In the genomic region with DNA sequence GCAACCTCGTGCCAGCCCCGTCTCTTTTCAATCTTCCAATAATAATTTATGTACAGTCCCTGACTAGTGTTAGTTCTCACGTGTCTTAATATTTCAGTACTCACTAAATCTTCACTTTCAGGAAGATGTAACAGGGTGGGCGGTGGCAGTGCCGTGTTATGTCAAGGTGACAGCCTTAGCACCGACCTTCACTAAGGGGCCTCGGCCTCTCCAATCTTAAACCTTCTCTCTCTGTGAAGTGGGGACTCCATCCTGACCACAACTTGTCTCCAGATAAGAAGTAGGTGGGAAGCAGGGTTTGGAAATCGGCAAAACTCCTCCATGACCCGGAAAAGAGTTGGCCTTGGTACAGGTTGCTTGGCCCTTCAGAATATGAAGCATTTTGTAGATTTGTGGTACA, we compare ENCODE assay signal across 11 cellular contexts. TPM values are rescaled to one million over a fixed set of nuclear protein-coding genes. Genes with fewer than 3 reads are reported as not detected.
A peak's percentile ranks its signal among the peaks of the same experiment; 100 is the strongest.
DNase-seq lines count a peak whose midpoint lies in the region; ATAC-seq, FAIRE-seq and TF ChIP-seq lines count a peak whose summit lies in the region.
"Had no signal": no experiment of that assay in that cellular context is flagged by ENCODE, and none has a peak within 500 bp of the region (broad histone marks: within the 10 kb centered on the region; RNA-seq: fewer than 3 reads in every experiment).

No MANE protein-coding gene starts in this region.

- no peak for DNase-seq in Jurkat, Clone E6-1 (ENCODE audit: low read depth, low spot score)
- no peak for DNase-seq in K562 (ENCODE audit: extremely low read depth in 1 of 4, low spot score in 3 of 4)
- DNase-seq in globus pallidus (ENCODE audit: low spot score): no peak
- DNase-seq in NCI-H1048 (lab: John Stamatoyannopoulos, UW): no peak
- no peak for DNase-seq in retina
- DNase-seq: dorsolateral prefrontal cortex, NCI-H1417 treated with DMSO at 0.1 percent for 48 hours, nucleus accumbens had no signal

- H3K4me2 ChIP-seq in BLaER1 (peak overlapping the region; percentile 99), K562 (ENCODE audit: insufficient read depth, low read length) (peak overlapping the region; percentile 95)

- H3K36me3 ChIP-seq in BLaER1 (peaks cover 63% of the 10 kb centered on the region), K562 (ENCODE audit: control insufficient read depth, insufficient read depth, low read length) (peaks cover 60% of the 10 kb centered on the region), mucosa of stomach (ENCODE audit: control insufficient read depth, insufficient read depth, low read length) (peaks cover 9% of the 10 kb centered on the region)

- H3K4me1 ChIP-seq in BLaER1 (peaks cover 83% of the 10 kb centered on the region), K562 (replicated peaks in 1 of 2; ENCODE audit: control insufficient read depth in 2 of 2, insufficient read depth in 2 of 2, low read length in 2 of 2) (peaks cover 30% of the 10 kb centered on the region in 2 experiments), mucosa of stomach (ENCODE audit: control insufficient read depth, insufficient read depth, low read length) (peaks cover 37% of the 10 kb centered on the region)

- H3K4me3 ChIP-seq in BLaER1 (peak overlapping the region; percentile 98), K562 (peak overlapping the region; percentile 93; the same call in 1 of the 2 replicates), mucosa of stomach (ENCODE audit: low read length) (no peak overlapping the region)
- H3K4me3 ChIP-seq in Jurkat, Clone E6-1 (ENCODE audit: low read length): peak overlapping the region; percentile 82

- POLR2A ChIA-PET in K562 (lab: Yijun Ruan, JAX): interaction anchor here (0.9 to 3.2 kb wide), 5 partner anchors 9 to 170 kb away, joined by 3 to 54 read pairs (median 4); no protein-coding TSS in a partner anchor

- intact Hi-C loops in K562 (cut with micrococcal nuclease): loop anchor here (2.0 kb wide), 1 partner anchor 19 kb away; no protein-coding TSS in a partner anchor

- WGBS in K562 (ENCODE audit: insufficient coverage, low coverage, missing lambda C conversion rate): 33% methylated on average over 9 of the region's 9 CpGs

- TF ChIP-seq POLR2A in K562 (conservative IDR thresholded peaks at IDR 0.05): no peak

- no peak overlapping the region for H2AFZ ChIP-seq in K562 (ENCODE audit: low read depth, low read length)

- H3K9me1 ChIP-seq in K562 (ENCODE audit: control insufficient read depth, insufficient read depth, low read length): peaks cover 8% of the 10 kb centered on the region

- no peak for TF ChIP-seq CTCF in K562 (IDR thresholded peaks at IDR 0.05 in 2 of 3, conservative IDR thresholded peaks at IDR 0.05 in 1 of 3; ENCODE audit: insufficient read depth in 2 of 3, low read depth in 1 of 3, low read length in 3 of 3)

- H3K79me2 ChIP-seq in K562 (ENCODE audit: control insufficient read depth, insufficient read depth, low read length): peaks cover 66% of the 10 kb centered on the region

- H3K27ac ChIP-seq in BLaER1 (peak overlapping the region; percentile 100; the same call in 1 of the 2 replicates), K562 (ENCODE audit: extremely low read depth, low read depth, low read length) (peak overlapping the region; percentile 99)

- CTCF ChIA-PET in K562 (lab: Yijun Ruan, JAX; ENCODE audit: low intra/inter-chr PET ratio): no interaction called here

- BruUV-seq in K562 (replicated peaks; lab: Mats Ljungman, UMichigan): no TSS peak

- in situ Hi-C loops in K562 (cut with MboI): no loop called here

- no peak for ATAC-seq in K562
- ATAC-seq in HG02938 (IDR thresholded peaks at IDR 0.05; ENCODE audit: unreplicated experiment): no peak

- no peak for FAIRE-seq in K562 (lab: Jason Lieb, UNC)

- H3K9ac ChIP-seq in BLaER1 (peak overlapping the region; percentile 100), K562 (ENCODE audit: insufficient read depth in 1 of 2, low read depth in 2 of 2, low read length in 2 of 2) (peak overlapping the region; percentile 97 to 100), mucosa of stomach (ENCODE audit: low read length) (peak overlapping the region; percentile 94)

- H3K27me3 ChIP-seq in BLaER1: no peaks in the 10 kb centered on the region
- H3K27me3 ChIP-seq in K562 (ENCODE audit: control insufficient read depth in 2 of 2, insufficient read depth in 2 of 2, low read length in 2 of 2): no peaks in the 10 kb centered on the region
- no peaks in the 10 kb centered on the region for H3K27me3 ChIP-seq in mucosa of stomach (ENCODE audit: control insufficient read depth, insufficient read depth, low read length)
- H3K27me3 ChIP-seq: dorsolateral prefrontal cortex had no signal

- no peak for TF ChIP-seq EP300 in K562 (IDR thresholded peaks at IDR 0.05; ENCODE audit: low read length)

- TF ChIP-seq RAD21 in K562 (CRISPR knock-in tag; conservative IDR thresholded peaks at IDR 0.05 in 1 of 2, IDR thresholded peaks at IDR 0.05 in 1 of 2): no peak

- H4K20me1 ChIP-seq in BLaER1 (peaks cover 62% of the 10 kb centered on the region), K562 (replicated peaks; ENCODE audit: control insufficient read depth, insufficient read depth, low read length) (peaks cover 34% of the 10 kb centered on the region)

- H3K9me3 ChIP-seq in BLaER1 (no peaks in the 10 kb centered on the region), K562 (replicated peaks; ENCODE audit: control insufficient read depth, insufficient read depth, low read depth, low read length) (no peaks in the 10 kb centered on the region), mucosa of stomach (ENCODE audit: control insufficient read depth, low read length) (no peaks in the 10 kb centered on the region)

RNA-seq across cellular contexts. Expression of gene RPS19, which starts 1.8 kb away (rescaled TPM):
- 3,313 TPM for polyA plus RNA-seq in Jurkat, Clone E6-1 (2012; ENCODE audit: insufficient read depth, insufficient read length)
- total RNA-seq in K562 (2011; cell fraction: chromatin; rRNA removed; ENCODE audit: low replicate concordance): 206 and 366 TPM in 2 replicates
- total RNA-seq in K562 (2011; cell fraction: nucleolus; rRNA removed): 541 and 557 TPM in 2 replicates
- total RNA-seq in K562 (2011; cell fraction: nucleoplasm; rRNA removed): 534 and 889 TPM in 2 replicates
- total RNA-seq in K562 (2014; rRNA removed): 2,281 and 2,654 TPM in 2 replicates
- total RNA-seq in K562 (2014; rRNA removed; fragmentation: Illumina TruSeq; extraction: Trizol): 2,194 and 2,528 TPM in 2 replicates
- total RNA-seq in K562 (2015; rRNA removed; fragmentation: Illumina TruSeq; extraction: Trizol): 2,976 and 3,114 TPM in 2 replicates
- total RNA-seq in K562 (2021): 3,020 and 3,167 TPM in 2 replicates
- 1,964 and 2,381 TPM in 2 replicates for polyA plus RNA-seq in K562 (2011; rRNA removed)
- polyA plus RNA-seq in K562 (2011; cell fraction: cytosol; rRNA removed): 4,557 and 6,735 TPM in 2 replicates
- polyA plus RNA-seq in K562 (2011; cell fraction: nucleus; rRNA removed): 550 and 673 TPM in 2 replicates
- 3,411 and 3,853 TPM in 2 replicates for polyA plus RNA-seq in K562 (2012)
- polyA plus RNA-seq in K562 (2014; fragmentation: Illumina TruSeq; extraction: Trizol): 2,057 and 2,080 TPM in 2 replicates
- 1,000 to 10,000 TPM; 3,130 to 3,408 TPM for polyA plus RNA-seq in K562 (2014; fragmentation: Nextera tagmentation; extraction: Ambion mirVana)
- polyA plus RNA-seq in K562 (2014; rRNA removed): 1,986 and 2,747 TPM in 2 replicates
- polyA minus RNA-seq in K562 (2011; rRNA and poly(A)+ RNA removed): 324 and 393 TPM in 2 replicates
- 1,276 and 1,752 TPM in 2 replicates for polyA minus RNA-seq in K562 (2011; cell fraction: cytosol; rRNA and poly(A)+ RNA removed)
- 176 and 348 TPM in 2 replicates for polyA minus RNA-seq in K562 (2011; cell fraction: nucleus; rRNA and poly(A)+ RNA removed)

RNA-seq across cellular contexts. Expression of gene CD79A, which starts 15.2 kb away (rescaled TPM):
- 8.5 TPM for polyA plus RNA-seq in Jurkat, Clone E6-1 (2012; ENCODE audit: insufficient read depth, insufficient read length)
- 0.23 TPM in 1 of 2 replicates, not detected in the other for total RNA-seq in K562 (2011; cell fraction: chromatin; rRNA removed; ENCODE audit: low replicate concordance)
- 0.33 and 0.53 TPM in 2 replicates for total RNA-seq in K562 (2011; cell fraction: nucleolus; rRNA removed)
- not detected in 2 replicates for total RNA-seq in K562 (2011; cell fraction: nucleoplasm; rRNA removed)
- not detected in 2 replicates for total RNA-seq in K562 (2014; rRNA removed)
- total RNA-seq in K562 (2014; rRNA removed; fragmentation: Illumina TruSeq; extraction: Trizol): not detected in 2 replicates
- total RNA-seq in K562 (2015; rRNA removed; fragmentation: Illumina TruSeq; extraction: Trizol): 0.11 and 0.19 TPM in 2 replicates
- total RNA-seq in K562 (2021): 0.38 and 0.42 TPM in 2 replicates
- polyA plus RNA-seq in K562 (2011; rRNA removed): 0.10 and 0.37 TPM in 2 replicates
- polyA plus RNA-seq in K562 (2011; cell fraction: cytosol; rRNA removed): 0.42 and 0.46 TPM in 2 replicates
- 0.17 and 0.28 TPM in 2 replicates for polyA plus RNA-seq in K562 (2011; cell fraction: nucleus; rRNA removed)
- polyA plus RNA-seq in K562 (2012): 0.21 and 0.30 TPM in 2 replicates
- 0.22 TPM in 1 of 2 replicates, not detected in the other for polyA plus RNA-seq in K562 (2014; fragmentation: Illumina TruSeq; extraction: Trizol)
- polyA plus RNA-seq in K562 (2014; fragmentation: Nextera tagmentation; extraction: Ambion mirVana): under 1 TPM in 1 of 2 experiments, not detected in 1; 0.04 TPM
- polyA plus RNA-seq in K562 (2014; rRNA removed): 0.72 TPM in 1 of 2 replicates, not detected in the other
- polyA minus RNA-seq in K562 (2011; rRNA and poly(A)+ RNA removed): not detected in 2 replicates
- not detected in 2 replicates for polyA minus RNA-seq in K562 (2011; cell fraction: cytosol; rRNA and poly(A)+ RNA removed)
- polyA minus RNA-seq in K562 (2011; cell fraction: nucleus; rRNA and poly(A)+ RNA removed): not detected in 2 replicates

RNA-seq across cellular contexts. Expression of gene DMRTC2, which starts 17.0 kb away (rescaled TPM):
- polyA plus RNA-seq in Jurkat, Clone E6-1 (2012; ENCODE audit: insufficient read depth, insufficient read length): not detected
- not detected in 2 replicates for total RNA-seq in K562 (2011; cell fraction: chromatin; rRNA removed; ENCODE audit: low replicate concordance)
- total RNA-seq in K562 (2011; cell fraction: nucleolus; rRNA removed): not detected in 2 replicates
- not detected in 2 replicates for total RNA-seq in K562 (2011; cell fraction: nucleoplasm; rRNA removed)
- total RNA-seq in K562 (2014; rRNA removed) (not detected in 2 replicates), K562 (2014; rRNA removed; fragmentation: Illumina TruSeq; extraction: Trizol) (not detected in 2 replicates), K562 (2015; rRNA removed; fragmentation: Illumina TruSeq; extraction: Trizol) (not detected in 2 replicates), K562 (2021) (not detected in 2 replicates)
- polyA plus RNA-seq in K562 (2011; rRNA removed) (not detected in 2 replicates), K562 (2014; fragmentation: Illumina TruSeq; extraction: Trizol) (not detected in 2 replicates), K562 (2014; fragmentation: Nextera tagmentation; extraction: Ambion mirVana) (under 1 TPM in 1 of 2 experiments, not detected in 1; 0.03 TPM), K562 (2014; rRNA removed) (0.04 TPM in 1 of 2 replicates, not detected in the other)
- polyA plus RNA-seq in K562 (2011; cell fraction: cytosol; rRNA removed): not detected in 2 replicates
- polyA plus RNA-seq in K562 (2011; cell fraction: nucleus; rRNA removed): not detected in 2 replicates
- 0.03 TPM in 1 of 2 replicates, not detected in the other for polyA plus RNA-seq in K562 (2012)
- polyA minus RNA-seq in K562 (2011; rRNA and poly(A)+ RNA removed): not detected in 2 replicates
- polyA minus RNA-seq in K562 (2011; cell fraction: cytosol; rRNA and poly(A)+ RNA removed): not detected in 2 replicates
- not detected in 2 replicates for polyA minus RNA-seq in K562 (2011; cell fraction: nucleus; rRNA and poly(A)+ RNA removed)
- total RNA-seq: dorsolateral prefrontal cortex had no signal

RNA-seq across cellular contexts. Expression of gene LYPD4, which starts 17.4 kb away (rescaled TPM):
- not detected for polyA plus RNA-seq in Jurkat, Clone E6-1 (2012; ENCODE audit: insufficient read depth, insufficient read length)
- not detected in 2 replicates for total RNA-seq in K562 (2011; cell fraction: chromatin; rRNA removed; ENCODE audit: low replicate concordance)
- not detected in 2 replicates for total RNA-seq in K562 (2011; cell fraction: nucleolus; rRNA removed)
- total RNA-seq in K562 (2011; cell fraction: nucleoplasm; rRNA removed): not detected in 2 replicates
- total RNA-seq in K562 (2014; rRNA removed): 0.29 TPM in 1 of 2 replicates, not detected in the other
- total RNA-seq in K562 (2014; rRNA removed; fragmentation: Illumina TruSeq; extraction: Trizol): not detected in 2 replicates
- not detected in 2 replicates for total RNA-seq in K562 (2015; rRNA removed; fragmentation: Illumina TruSeq; extraction: Trizol)
- not detected in 2 replicates for total RNA-seq in K562 (2021)
- not detected in 2 replicates for polyA plus RNA-seq in K562 (2011; rRNA removed)
- 0.06 TPM in 1 of 2 replicates, not detected in the other for polyA plus RNA-seq in K562 (2011; cell fraction: cytosol; rRNA removed)
- polyA plus RNA-seq in K562 (2011; cell fraction: nucleus; rRNA removed): not detected in 2 replicates
- 0.04 and 0.78 TPM in 2 replicates for polyA plus RNA-seq in K562 (2012)
- not detected in 2 replicates for polyA plus RNA-seq in K562 (2014; fragmentation: Illumina TruSeq; extraction: Trizol)
- under 1 TPM in 1 of 2 experiments, not detected in 1; 0.11 TPM for polyA plus RNA-seq in K562 (2014; fragmentation: Nextera tagmentation; extraction: Ambion mirVana)
- not detected in 2 replicates for polyA plus RNA-seq in K562 (2014; rRNA removed)
- not detected in 2 replicates for polyA minus RNA-seq in K562 (2011; rRNA and poly(A)+ RNA removed)
- not detected in 2 replicates for polyA minus RNA-seq in K562 (2011; cell fraction: cytosol; rRNA and poly(A)+ RNA removed)
- polyA minus RNA-seq in K562 (2011; cell fraction: nucleus; rRNA and poly(A)+ RNA removed): not detected in 2 replicates
- total RNA-seq: dorsolateral prefrontal cortex had no signal

RNA-seq across cellular contexts. Expression of gene ARHGEF1, which starts 21.1 kb away (rescaled TPM):
- 154 TPM for polyA plus RNA-seq in Jurkat, Clone E6-1 (2012; ENCODE audit: insufficient read depth, insufficient read length)
- total RNA-seq in K562 (2011; cell fraction: chromatin; rRNA removed; ENCODE audit: low replicate concordance): 190 and 355 TPM in 2 replicates
- total RNA-seq in K562 (2011; cell fraction: nucleolus; rRNA removed): 134 and 150 TPM in 2 replicates
- 174 and 273 TPM in 2 replicates for total RNA-seq in K562 (2011; cell fraction: nucleoplasm; rRNA removed)
- total RNA-seq in K562 (2014; rRNA removed) (56.7 and 79.1 TPM in 2 replicates), K562 (2014; rRNA removed; fragmentation: Illumina TruSeq; extraction: Trizol) (8.3 and 11.2 TPM in 2 replicates), K562 (2015; rRNA removed; fragmentation: Illumina TruSeq; extraction: Trizol) (27.1 and 27.5 TPM in 2 replicates), K562 (2021) (126 and 149 TPM in 2 replicates)
- polyA plus RNA-seq in K562 (2011; rRNA removed) (29.8 and 50.5 TPM in 2 replicates), K562 (2014; fragmentation: Illumina TruSeq; extraction: Trizol) (39.8 and 71.1 TPM in 2 replicates), K562 (2014; fragmentation: Nextera tagmentation; extraction: Ambion mirVana) (1 to 10 TPM; 1.9 to 4.4 TPM), K562 (2014; rRNA removed) (86.0 and 112 TPM in 2 replicates)
- 56.0 and 95.1 TPM in 2 replicates for polyA plus RNA-seq in K562 (2011; cell fraction: cytosol; rRNA removed)
- polyA plus RNA-seq in K562 (2011; cell fraction: nucleus; rRNA removed): 165 and 197 TPM in 2 replicates
- 74.3 and 126 TPM in 2 replicates for polyA plus RNA-seq in K562 (2012)
- 15.0 and 21.2 TPM in 2 replicates for polyA minus RNA-seq in K562 (2011; rRNA and poly(A)+ RNA removed)
- 48.5 and 52.9 TPM in 2 replicates for polyA minus RNA-seq in K562 (2011; cell fraction: cytosol; rRNA and poly(A)+ RNA removed)
- polyA minus RNA-seq in K562 (2011; cell fraction: nucleus; rRNA and poly(A)+ RNA removed): 38.0 and 42.7 TPM in 2 replicates
